In the genomic region with DNA sequence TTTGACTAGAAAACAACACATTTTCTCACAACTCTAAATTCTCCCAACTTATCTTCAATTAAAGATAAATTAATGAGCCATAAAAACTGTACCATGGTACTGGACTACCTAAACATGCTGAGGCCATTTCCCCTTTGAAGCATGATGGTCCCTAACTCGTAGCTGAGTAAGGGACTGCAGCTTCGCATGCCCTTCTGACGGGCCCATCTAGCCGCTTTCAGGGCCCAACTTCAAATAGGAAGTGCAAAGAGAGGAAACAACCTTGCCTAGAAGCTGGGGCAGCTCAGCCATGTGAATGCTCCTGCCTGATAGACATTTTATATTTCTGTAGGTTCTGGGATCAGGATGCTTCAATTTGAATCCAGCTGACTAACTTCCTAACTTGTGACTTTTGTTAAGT, we compare ENCODE assay signal across 13 cellular contexts.
"Had no signal": no experiment of that assay in that cellular context is flagged by ENCODE, and none has a peak within 500 bp of the region (broad histone marks: within the 10 kb centered on the region; RNA-seq: fewer than 3 reads in every experiment).

No MANE protein-coding gene starts in this region.

- H3K9me3 Mint-ChIP-seq: activated CD4-positive, alpha-beta memory T cell treated with anti-CD3 and anti-CD28 coated beads, Interleukin-2, amount 10 ng/mL, durations not matched to agents 7 days and 5 days; endodermal cell; neural crest cell; stimulated activated memory B cell treated with anti-CD40 and anti-IgM and Interleukin-4, amounts not matched to agents 10 μg/mL and 1 μg/mL and 100 μg/mL, for 72 hours had no signal

- H3K9me3 ChIP-seq: ascending aorta, suprapubic skin had no signal

- DNase-seq: activated CD4-positive, alpha-beta memory T cell treated with anti-CD3 and anti-CD28 coated beads, Interleukin-2, amount 10 ng/mL, durations not matched to agents 7 days and 5 days; activated CD4-positive, alpha-beta T cell treated with anti-CD3 and anti-CD28 coated beads for 36 hours; activated gamma-delta T cell; activated T-cell treated with anti-CD3 and anti-CD28 coated beads, Interleukin-2, amount 50 U/mL, for 48 hours; cortex of kidney; endodermal cell; mesenchymal stem cell; small intestine had no signal

- H3K27ac Mint-ChIP-seq: activated CD4-positive, alpha-beta memory T cell treated with anti-CD3 and anti-CD28 coated beads, Interleukin-2, amount 10 ng/mL, durations not matched to agents 7 days and 5 days; activated CD4-positive, alpha-beta T cell treated with anti-CD3 and anti-CD28 coated beads for 36 hours; activated naive CD8-positive, alpha-beta T cell; endodermal cell had no signal

- ATAC-seq: activated CD4-positive, alpha-beta T cell treated with anti-CD3 and anti-CD28 coated beads for 36 hours; stimulated activated memory B cell treated with anti-CD40 and anti-IgM and Interleukin-4, amounts not matched to agents 10 μg/mL and 1 μg/mL and 100 μg/mL, for 72 hours had no signal

- H3K4me3 ChIP-seq: ascending aorta, suprapubic skin had no signal

- H3K27me3 ChIP-seq: ascending aorta, suprapubic skin had no signal

- H3K4me3 Mint-ChIP-seq: activated CD4-positive, alpha-beta memory T cell treated with anti-CD3 and anti-CD28 coated beads, Interleukin-2, amount 10 ng/mL, durations not matched to agents 7 days and 5 days; activated CD4-positive, alpha-beta T cell treated with anti-CD3 and anti-CD28 coated beads for 36 hours; activated naive CD8-positive, alpha-beta T cell; endodermal cell; stimulated activated memory B cell treated with anti-CD40 and anti-IgM and Interleukin-4, amounts not matched to agents 10 μg/mL and 1 μg/mL and 100 μg/mL, for 72 hours had no signal

- H3K36me3 ChIP-seq: ascending aorta, suprapubic skin had no signal

- H3K27me3 Mint-ChIP-seq: activated CD4-positive, alpha-beta memory T cell treated with anti-CD3 and anti-CD28 coated beads, Interleukin-2, amount 10 ng/mL, durations not matched to agents 7 days and 5 days; stimulated activated memory B cell treated with anti-CD40 and anti-IgM and Interleukin-4, amounts not matched to agents 10 μg/mL and 1 μg/mL and 100 μg/mL, for 72 hours had no signal
